8 cellular contexts compared by ENCODE assay signal in genomic region chr2:73987948-73988700, GRCh38. TPM values are rescaled to one million over a fixed set of nuclear protein-coding genes. Genes with fewer than 3 reads are reported as not detected.
A peak's percentile ranks its signal among the peaks of the same experiment; 100 is the strongest.
DNase-seq lines count a peak whose midpoint lies in the region; ATAC-seq and TF ChIP-seq lines count a peak whose summit lies in the region.

No MANE protein-coding gene starts in this region.

- peaks cover 43% of the 10 kb centered on the region for H3K4me1 Mint-ChIP-seq in HFFc6 (ENCODE audit: low read depth)

- no peaks in the 10 kb centered on the region for H3K9me2 ChIP-seq in hepatocyte (replicated peaks; ENCODE audit: insufficient read depth)

- no peaks in the 10 kb centered on the region for H3K9me3 ChIP-seq in WERI-Rb-1 (ENCODE audit: severe bottlenecking)
- no peaks in the 10 kb centered on the region for H3K9me3 ChIP-seq in hepatocyte (ENCODE audit: low read depth)

- ATAC-seq in GM19397 (IDR thresholded peaks at IDR 0.05; ENCODE audit: unreplicated experiment) (no peak), HG03565 (IDR thresholded peaks at IDR 0.05; ENCODE audit: unreplicated experiment) (no peak)

- DNase-seq in HFFc6 (no peak), WERI-Rb-1 (peak; percentile 57), hepatocyte (ENCODE audit: low spot score) (no peak), NCI-H345 treated with DMSO at 0.1 percent for 48 hours (lab: John Stamatoyannopoulos, UW; ENCODE audit: unreplicated experiment) (no peak), HK-2 (ENCODE audit: unreplicated experiment) (no peak)

- WGBS in hepatocyte (ENCODE audit: low lambda C conversion rate, missing lambda C conversion rate): 51% methylated on average over 10 of the region's 10 CpGs

- H3K27me3 ChIP-seq in WERI-Rb-1 (ENCODE audit: insufficient read depth, low read depth, severe bottlenecking) (no peaks in the 10 kb centered on the region), hepatocyte (no peaks in the 10 kb centered on the region)

- H3K27ac Mint-ChIP-seq in HFFc6: no peak overlapping the region

- H3K4me2 ChIP-seq in hepatocyte: peak overlapping the region; percentile 98

- H3K4me1 ChIP-seq in hepatocyte (ENCODE audit: insufficient read depth): peaks cover 36% of the 10 kb centered on the region

- H4K20me1 ChIP-seq in hepatocyte (ENCODE audit: insufficient read depth, poor library complexity, severe bottlenecking): peaks cover 43% of the 10 kb centered on the region

- H3K4me3 ChIP-seq in WERI-Rb-1 (ENCODE audit: low read depth, low read length) (peak overlapping the region; percentile 40), hepatocyte (peak overlapping the region; percentile 30), skin epidermis (peak overlapping the region; percentile 25 to 71 (median 45))

- no peak overlapping the region for H2AFZ ChIP-seq in hepatocyte

- no peaks in the 10 kb centered on the region for H3K9me3 Mint-ChIP-seq in HFFc6

- H3K27me3 Mint-ChIP-seq in HFFc6 (ENCODE audit: insufficient read depth): peaks cover 4% of the 10 kb centered on the region; the same call in 1 of the 2 replicates

- H3K27ac ChIP-seq in WERI-Rb-1 (no peak overlapping the region; the same call in 1 of the 2 replicates), hepatocyte (no peak overlapping the region), skin epidermis (peak overlapping the region in 8 of 21 experiments; percentile 14 to 98 (median 38))

- peaks cover 34% of the 10 kb centered on the region for H3K36me3 Mint-ChIP-seq in HFFc6 (ENCODE audit: low read depth)

- TF ChIP-seq CTCF in HFFc6 (IDR thresholded peaks at IDR 0.05) (no peak), WERI-Rb-1 (IDR thresholded peaks at IDR 0.05; ENCODE audit: low read depth, low read length) (no peak), hepatocyte (IDR thresholded peaks at IDR 0.05; ENCODE audit: poor library complexity) (no peak)

- peaks cover 77% of the 10 kb centered on the region for H3K79me2 ChIP-seq in hepatocyte

- H3K36me3 ChIP-seq in WERI-Rb-1 (peaks cover 63% of the 10 kb centered on the region), hepatocyte (replicated peaks; ENCODE audit: insufficient read depth, low read depth) (no peaks in the 10 kb centered on the region)

- H3K4me3 Mint-ChIP-seq in HFFc6: peak overlapping the region; percentile 9; the same call in 1 of the 2 replicates

RNA-seq across cellular contexts. Expression of gene TET3, which starts 3.4 kb away (rescaled TPM):
- 1 to 10 TPM; 3.2 to 3.7 (median 3.4) TPM for total RNA-seq in HFFc6 (2021; fragmentation: NEBNext Ultra II Directional; extraction: Animal tissue kit (Norgen Biotek cat#: 25700))
- total RNA-seq in hepatocyte: 11.5 and 14.5 TPM in 2 replicates
- polyA plus RNA-seq in hepatocyte: 3.6 TPM in 2 replicates
